Comparison of ENCODE assay signal across 10 cellular contexts in the genomic region with DNA sequence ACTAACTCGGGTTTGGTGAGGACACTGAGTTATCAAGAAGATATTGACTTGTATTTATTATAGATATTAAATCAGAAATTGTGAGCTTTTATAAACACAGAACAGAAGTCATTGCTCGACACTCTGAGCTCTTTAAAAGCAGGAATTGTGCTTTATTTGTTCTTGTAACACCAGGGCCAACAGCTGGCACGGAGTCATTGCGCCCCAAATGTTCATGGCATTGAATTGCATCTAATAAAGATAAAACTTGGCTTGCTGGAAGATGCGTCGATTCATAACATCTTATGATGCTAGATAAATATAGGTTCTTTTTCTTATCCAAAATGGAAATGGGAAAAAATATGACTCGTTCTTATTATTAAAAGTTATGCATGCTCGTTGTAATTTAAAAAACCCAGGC. TPM values are rescaled to one million over a fixed set of nuclear protein-coding genes. Genes with fewer than 3 reads are reported as not detected.
A peak's percentile ranks its signal among the peaks of the same experiment; 100 is the strongest.
DNase-seq lines count a peak whose midpoint lies in the region; ATAC-seq, FAIRE-seq and TF ChIP-seq lines count a peak whose summit lies in the region.
"Had no signal": no experiment of that assay in that cellular context is flagged by ENCODE, and none has a peak within 500 bp of the region (broad histone marks: within the 10 kb centered on the region; RNA-seq: fewer than 3 reads in every experiment).

No MANE protein-coding gene starts in this region.

- no peak for TF ChIP-seq POLR2A in GM12892 (IDR thresholded peaks at IDR 0.05; ENCODE audit: low read depth, low read length)

- no peaks in the 10 kb centered on the region for H4K20me1 ChIP-seq in MM.1S (ENCODE audit: insufficient read depth, low read length)
- no peaks in the 10 kb centered on the region for H4K20me1 ChIP-seq in osteoblast (ENCODE audit: insufficient read depth, low read length)

- H3K27ac ChIP-seq in MM.1S (ENCODE audit: low read length) (no peak overlapping the region), osteoblast (ENCODE audit: low read depth, low read length) (no peak overlapping the region)
- H3K27ac ChIP-seq: heart left ventricle had no signal

- no peaks in the 10 kb centered on the region for H3K79me2 ChIP-seq in MM.1S (ENCODE audit: low read length)
- no peaks in the 10 kb centered on the region for H3K79me2 ChIP-seq in osteoblast (ENCODE audit: insufficient read depth, low read length)

- H2AFZ ChIP-seq in MM.1S (ENCODE audit: low read length) (no peak overlapping the region), osteoblast (ENCODE audit: low read length) (no peak overlapping the region)

- H3K4me2 ChIP-seq in MM.1S (ENCODE audit: low read depth, low read length) (no peak overlapping the region), osteoblast (ENCODE audit: insufficient read depth, low read length) (no peak overlapping the region)

- H3K9ac ChIP-seq in MM.1S (ENCODE audit: low read length) = no peak overlapping the region

- H3K4me1 ChIP-seq in MM.1S (ENCODE audit: low read length) (no peaks in the 10 kb centered on the region), osteoblast (ENCODE audit: insufficient read depth, low read length) (no peaks in the 10 kb centered on the region)

- TF ChIP-seq CTCF in MM.1S (IDR thresholded peaks at IDR 0.05; ENCODE audit: low read length) (peak; percentile 24), cardiac fibroblast (IDR thresholded peaks at IDR 0.05; ENCODE audit: low read depth, low read length) (peak; percentile 20), osteoblast (IDR thresholded peaks at IDR 0.05; ENCODE audit: extremely low read depth, low read depth, low read length) (peak; percentile 19)

- no peaks in the 10 kb centered on the region for H3F3A ChIP-seq in MM.1S (ENCODE audit: insufficient read depth, low read length)

- H3K4me3 ChIP-seq in MM.1S (ENCODE audit: low read length) = no peak overlapping the region
- no peak overlapping the region for H3K4me3 ChIP-seq in cardiac fibroblast (replicated peaks in 1 of 2; ENCODE audit: low read depth in 2 of 2, low read length in 2 of 2)
- no peak overlapping the region for H3K4me3 ChIP-seq in osteoblast (ENCODE audit: insufficient read depth, low read length)
- H3K4me3 ChIP-seq: heart left ventricle had no signal

- H3K27me3 ChIP-seq in MM.1S (replicated peaks; ENCODE audit: insufficient read depth, low read length) (no peaks in the 10 kb centered on the region), osteoblast (ENCODE audit: insufficient read depth, low read length) (peaks cover 11% of the 10 kb centered on the region)

- no peaks in the 10 kb centered on the region for H3K36me3 ChIP-seq in MM.1S (replicated peaks; ENCODE audit: insufficient read depth, low read length)
- no peaks in the 10 kb centered on the region for H3K36me3 ChIP-seq in osteoblast (ENCODE audit: insufficient read depth, low read length)
- H3K36me3 ChIP-seq: heart left ventricle had no signal

- no peaks in the 10 kb centered on the region for H3K9me2 ChIP-seq in MM.1S (replicated peaks; ENCODE audit: insufficient read depth, low read length)

- DNase-seq in EL (peak; percentile 36), MM.1S (no peak), cardiac fibroblast (ENCODE audit: low read depth in 2 of 2) (peak in 1 of 2 donors; percentile 20), osteoblast (ENCODE audit: insufficient read length, low spot score, missing footprints) (no peak), GM12892 (ENCODE audit: insufficient read length) (no peak)
- no peak for DNase-seq in stimulated activated naive CD4-positive, alpha-beta T cell treated with Interleukin-2 at 50 U/mL for 16 hours (lab: John Stamatoyannopoulos, UW)
- DNase-seq: heart left ventricle, occipital lobe had no signal

- ATAC-seq in GM18867 (IDR thresholded peaks at IDR 0.05; ENCODE audit: unreplicated experiment) (no peak), HG03196 (IDR thresholded peaks at IDR 0.05; ENCODE audit: unreplicated experiment) (no peak)

- FAIRE-seq in GM12892 (lab: Jason Lieb, UNC) = no peak

- H3K9me3 ChIP-seq in MM.1S (replicated peaks; ENCODE audit: insufficient read depth, low read length) = no peaks in the 10 kb centered on the region
- peaks cover 9% of the 10 kb centered on the region for H3K9me3 ChIP-seq in osteoblast (ENCODE audit: low read depth, low read length)

RNA-seq across cellular contexts. Expression of a gene that starts 11.8 kb away (rescaled TPM):
- 5.1 and 5.6 TPM in 2 replicates for total RNA-seq in osteoblast
- polyA plus RNA-seq in GM12892 (2012; ENCODE audit: missing spikeins) = 1.9 TPM
